In genomic region chr5:417765-418559, GRCh38 we compare ENCODE assay signal across 27 cellular contexts. TPM values are rescaled to one million over a fixed set of nuclear protein-coding genes. Genes with fewer than 3 reads are reported as not detected.
DNase-seq lines count a peak whose midpoint lies in the region; ATAC-seq and TF ChIP-seq lines count a peak whose summit lies in the region.
"Had no signal": no experiment of that assay in that cellular context is flagged by ENCODE, and none has a peak within 500 bp of the region (broad histone marks: within the 10 kb centered on the region; RNA-seq: fewer than 3 reads in every experiment).

No MANE protein-coding gene starts in this region.

- H3K4me3 ChIP-seq in AG04450 (ENCODE audit: low read depth, low read length) (no peak overlapping the region), OCI-LY1 (ENCODE audit: low read depth, low read length, poor library complexity, severe bottlenecking) (no peak overlapping the region)
- H3K4me3 ChIP-seq: gastroesophageal sphincter, sigmoid colon, thyroid gland had no signal

- H3K36me3 ChIP-seq in OCI-LY1 (ENCODE audit: insufficient read depth, low read length), result no peaks in the 10 kb centered on the region
- H3K36me3 ChIP-seq: gastroesophageal sphincter, sigmoid colon, thyroid gland had no signal

- H3K36me3 Mint-ChIP-seq in glutamatergic neuron (ENCODE audit: unreplicated experiment), result no peaks in the 10 kb centered on the region
- H3K36me3 Mint-ChIP-seq: CD4-positive, alpha-beta memory T cell; naive B cell had no signal

- H3K4me3 Mint-ChIP-seq in glutamatergic neuron (ENCODE audit: unreplicated experiment), result no peak overlapping the region
- H3K4me3 Mint-ChIP-seq: CD4-positive, alpha-beta memory T cell; naive B cell; stimulated activated memory B cell treated with anti-CD40 and anti-IgM and Interleukin-4, amounts not matched to agents 10 μg/mL and 1 μg/mL and 100 μg/mL, for 72 hours had no signal

- POLR2A ChIA-PET in AG04450 (lab: Yijun Ruan, JAX), result interaction anchor here (1.1 kb wide), 1 partner anchor 11 kb away, joined by 3 read pairs; no protein-coding TSS in a partner anchor

- H3K79me2 ChIP-seq in OCI-LY1 (ENCODE audit: insufficient read depth, low read length), result no peaks in the 10 kb centered on the region

- H3K4me1 ChIP-seq in OCI-LY1 (ENCODE audit: insufficient read depth, low read length, severe bottlenecking), result peaks cover 57% of the 10 kb centered on the region
- H3K4me1 ChIP-seq: gastroesophageal sphincter, thyroid gland had no signal

- no peak overlapping the region for H3K9ac ChIP-seq in OCI-LY1 (ENCODE audit: low read length)

- peaks cover 11% of the 10 kb centered on the region for H3K9me3 Mint-ChIP-seq in glutamatergic neuron (ENCODE audit: unreplicated experiment)
- H3K9me3 Mint-ChIP-seq: CD4-positive, alpha-beta memory T cell; naive B cell; stimulated activated memory B cell treated with anti-CD40 and anti-IgM and Interleukin-4, amounts not matched to agents 10 μg/mL and 1 μg/mL and 100 μg/mL, for 72 hours had no signal

- peaks cover 11% of the 10 kb centered on the region for H3K9me3 ChIP-seq in AG04450 (ENCODE audit: control insufficient read depth, insufficient read depth, low read length)
- no peaks in the 10 kb centered on the region for H3K9me3 ChIP-seq in OCI-LY1 (ENCODE audit: low read length)
- H3K9me3 ChIP-seq: gastroesophageal sphincter, sigmoid colon, thyroid gland had no signal

- H3K27ac ChIP-seq in AG04450 (ENCODE audit: low read depth, low read length) (peak overlapping the region; percentile 31), OCI-LY1 (ENCODE audit: low read depth, low read length, poor library complexity, severe bottlenecking) (peak overlapping the region; percentile 59)
- H3K27ac ChIP-seq: epithelial cell of prostate, gastroesophageal sphincter, sigmoid colon, thyroid gland had no signal

- CTCF ChIA-PET in AG04450 (lab: Charles Lee), result interaction anchor here (0.7 to 2.3 kb wide), 4 partner anchors 13 to 1956 kb away, joined by 3 to 8 read pairs (median 4); no protein-coding TSS in a partner anchor

- H3K4me2 ChIP-seq in OCI-LY1 (ENCODE audit: low read length), result no peak overlapping the region

- H4K20me1 ChIP-seq in OCI-LY1 (ENCODE audit: insufficient read depth, low read length), result no peaks in the 10 kb centered on the region

- H2AFZ ChIP-seq in OCI-LY1 (ENCODE audit: low read length), result no peak overlapping the region

- no peak for ATAC-seq in HG02588 (IDR thresholded peaks at IDR 0.05; ENCODE audit: unreplicated experiment)
- ATAC-seq in HG02840 (IDR thresholded peaks at IDR 0.05; ENCODE audit: low FRiP score, unreplicated experiment), result no peak
- ATAC-seq: gastroesophageal sphincter; stimulated activated memory B cell treated with anti-CD40 and anti-IgM and Interleukin-4, amounts not matched to agents 10 μg/mL and 1 μg/mL and 100 μg/mL, for 72 hours had no signal

- H3K27me3 Mint-ChIP-seq in glutamatergic neuron (ENCODE audit: unreplicated experiment), result peaks cover 8% of the 10 kb centered on the region
- H3K27me3 Mint-ChIP-seq: stimulated activated memory B cell treated with anti-CD40 and anti-IgM and Interleukin-4, amounts not matched to agents 10 μg/mL and 1 μg/mL and 100 μg/mL, for 72 hours had no signal

- peak overlapping the region; percentile 8 for H3K27ac Mint-ChIP-seq in glutamatergic neuron (ENCODE audit: unreplicated experiment)
- H3K27ac Mint-ChIP-seq: CD4-positive, alpha-beta memory T cell; naive B cell; stimulated activated memory B cell treated with anti-CD40 and anti-IgM and Interleukin-4, amounts not matched to agents 10 μg/mL and 1 μg/mL and 100 μg/mL, for 72 hours had no signal

- no peak for TF ChIP-seq POLR2A in erythroblast (IDR thresholded peaks at IDR 0.05; ENCODE audit: low read length)

- H3F3A ChIP-seq in OCI-LY1 (ENCODE audit: insufficient read depth, low read length), result no peaks in the 10 kb centered on the region

- H3K27me3 ChIP-seq in AG04450 (ENCODE audit: control insufficient read depth, insufficient read depth, low read length) (no peaks in the 10 kb centered on the region), OCI-LY1 (ENCODE audit: insufficient read depth, low read length) (no peaks in the 10 kb centered on the region)
- H3K27me3 ChIP-seq: gastroesophageal sphincter, thyroid gland had no signal

- DNase-seq in AG04450 (ENCODE audit: low read depth, low spot score), result no peak
- DNase-seq in GM04504 (ENCODE audit: low read depth), result peak; percentile 48
- DNase-seq in glutamatergic neuron, result no peak
- no peak for DNase-seq in NCI-H2227 (lab: John Stamatoyannopoulos, UW; ENCODE audit: unreplicated experiment)
- no peak for DNase-seq in erythroblast (lab: John Stamatoyannopoulos, UW)
- DNase-seq: activated CD4-positive, alpha-beta T cell treated with anti-CD3 and anti-CD28 coated beads, Interleukin-2, amount 50 U/mL, for 4 hours; activated gamma-delta T cell treated with Interleukin-2 at 50 U/mL for 16 hours; activated T-cell treated with anti-CD3 and anti-CD28 coated beads for 4 hours; amniotic stem cell; CD4-positive, alpha-beta memory T cell; DMS153; GDM1; KG1; kidney glomerular epithelial cell; naive B cell; NCI-H524 treated with DMSO at 0.1 percent for 48 hours; OCI-M1; Right ventricle myocardium superior; T-helper 1 cell; thyroid gland had no signal

- no peaks in the 10 kb centered on the region for H3K9me2 ChIP-seq in OCI-LY1 (ENCODE audit: low read depth, low read length)

- H3K4me1 Mint-ChIP-seq in glutamatergic neuron (ENCODE audit: low read depth, unreplicated experiment), result peaks cover 9% of the 10 kb centered on the region
- H3K4me1 Mint-ChIP-seq: naive B cell; stimulated activated memory B cell treated with anti-CD40 and anti-IgM and Interleukin-4, amounts not matched to agents 10 μg/mL and 1 μg/mL and 100 μg/mL, for 72 hours had no signal

- no peak for TF ChIP-seq CTCF in AG04450 (IDR thresholded peaks at IDR 0.05; ENCODE audit: low read depth, low read length)
- TF ChIP-seq CTCF in OCI-LY1 (IDR thresholded peaks at IDR 0.05; ENCODE audit: low read length), result no peak
- no peak for TF ChIP-seq CTCF in glutamatergic neuron (IDR thresholded peaks at IDR 0.05; ENCODE audit: partially characterized antibody, unreplicated experiment)

RNA-seq across cellular contexts. Expression of gene EXOC3, which starts 25.0 kb away (rescaled TPM):
- 27.3 and 32.9 TPM in 2 replicates for polyA plus RNA-seq in AG04450 (2011; rRNA removed)
- polyA minus RNA-seq in AG04450 (2011; rRNA and poly(A)+ RNA removed), result 31.7 and 38.2 TPM in 2 replicates
- total RNA-seq in glutamatergic neuron (ENCODE audit: unreplicated experiment), result 55.4 TPM
